ENCODE assay signal across 8 cellular contexts in the genomic region with DNA sequence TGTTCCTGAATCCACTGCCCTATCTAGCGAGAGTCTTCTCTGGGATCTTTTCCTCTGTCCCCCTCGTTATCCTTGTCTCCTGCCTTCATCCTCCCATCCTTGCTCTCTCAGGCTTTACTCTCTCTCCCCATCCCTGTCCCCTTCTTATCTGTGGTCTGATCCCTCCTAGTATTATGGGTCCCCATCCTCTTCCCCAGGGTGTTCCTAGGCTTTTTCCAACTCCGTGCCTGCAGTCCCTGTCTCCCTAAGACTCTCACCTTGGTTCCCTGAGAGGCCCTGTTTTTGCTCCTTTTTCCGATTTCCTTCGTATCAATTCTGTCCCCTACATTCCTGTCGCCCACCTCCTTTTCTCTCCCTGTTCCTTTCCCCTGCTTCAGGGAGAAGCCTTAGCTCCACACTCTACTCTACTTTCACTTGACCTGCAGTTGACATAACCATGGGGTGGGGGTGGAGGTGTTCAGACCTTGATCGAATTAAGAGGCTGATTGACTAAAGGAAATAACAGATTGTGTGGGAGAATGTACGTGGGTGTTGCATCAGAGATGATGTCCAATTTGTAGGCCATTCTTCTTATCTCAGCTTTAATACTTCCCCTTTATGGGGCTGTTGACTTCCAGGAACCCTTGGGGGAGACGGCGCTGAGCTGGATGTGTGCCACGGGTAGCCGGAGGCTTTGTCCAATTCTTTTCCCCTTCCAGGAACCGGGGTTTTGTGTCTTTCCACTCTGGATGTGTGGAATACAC. TPM values are rescaled to one million over a fixed set of nuclear protein-coding genes. Genes with fewer than 3 reads are reported as not detected.
DNase-seq lines count a peak whose midpoint lies in the region; ATAC-seq and TF ChIP-seq lines count a peak whose summit lies in the region.

No MANE protein-coding gene starts in this region.

- H3K27ac Mint-ChIP-seq in CD4-positive, alpha-beta memory T cell, result peak overlapping the region; percentile 86 to 99 (median 92)

- peaks cover 41 to 60% (median 51%) of the 10 kb centered on the region in 4 donors for H3K4me1 Mint-ChIP-seq in CD4-positive, alpha-beta memory T cell

- CTCF ChIA-PET in CD4-positive, alpha-beta memory T cell (lab: Charles Lee; ENCODE audit: partially characterized antibody), result interaction anchor here (0.6 to 9.9 kb wide), 16 partner anchors 9 to 394 kb away, joined by 3 to 243 read pairs (median 6); partner anchors contain the start of genes ARMC12, DEF6, FANCE and RPL10A

- intact Hi-C loops in CD4-positive, alpha-beta memory T cell (cut with micrococcal nuclease), result loop anchor here (2.0 to 5.0 kb wide), 2 partner anchors 209 to 394 kb away; partner anchors contain the start of gene ARMC12
- intact Hi-C loops in left lung (cut with DNase I), result loop anchor here in 1 of 2 donors (2.0 kb wide), 1 partner anchor 108 kb away; no protein-coding TSS in a partner anchor

- peaks cover 9 to 36% of the 10 kb centered on the region in 2 donors for H3K36me3 Mint-ChIP-seq in CD4-positive, alpha-beta memory T cell

- peak overlapping the region; percentile 87 to 99 (median 96) for H3K4me3 Mint-ChIP-seq in CD4-positive, alpha-beta memory T cell

- peaks cover 6% of the 10 kb centered on the region for H3K36me3 ChIP-seq in CD4-positive, alpha-beta memory T cell (ENCODE audit: insufficient read depth, low read length)
- peaks cover 16% of the 10 kb centered on the region for H3K36me3 ChIP-seq in brain microvascular endothelial cell (replicated peaks)
- peaks cover 0 to 25% of the 10 kb centered on the region in 2 donors for H3K36me3 ChIP-seq in left lung

- peak in 4 of 5 donors; percentile 12 to 29 (median 24) for DNase-seq in CD4-positive, alpha-beta memory T cell
- peak; percentile 70 for DNase-seq in NCI-H82 (lab: John Stamatoyannopoulos, UW)
- no peak for DNase-seq in brain microvascular endothelial cell
- DNase-seq in left lung, result peak; percentile 76 to 86
- peak in 16 of 49 donors; percentile 6 to 55 (median 27) for DNase-seq in substantia nigra (lab: John Stamatoyannopoulos, UW)
- no peak for DNase-seq in DMS53 (lab: John Stamatoyannopoulos, UW)
- no peak for DNase-seq in NCI-H1092 treated with DMSO at 0.1 percent for 48 hours (lab: John Stamatoyannopoulos, UW)

- H3K27me3 ChIP-seq in CD4-positive, alpha-beta memory T cell (ENCODE audit: insufficient read depth, low read length), result no peaks in the 10 kb centered on the region
- no peaks in the 10 kb centered on the region for H3K27me3 ChIP-seq in brain microvascular endothelial cell (replicated peaks)
- H3K27me3 ChIP-seq in left lung, result no peaks in the 10 kb centered on the region

- H3K9me3 ChIP-seq in CD4-positive, alpha-beta memory T cell (ENCODE audit: control insufficient read depth in 1 of 2, low read length in 2 of 2), result no peaks in the 10 kb centered on the region
- no peaks in the 10 kb centered on the region for H3K9me3 ChIP-seq in left lung

- peaks cover 60% of the 10 kb centered on the region for H3K4me1 ChIP-seq in CD4-positive, alpha-beta memory T cell (ENCODE audit: insufficient read depth, low read length)
- peaks cover 4 to 45% of the 10 kb centered on the region in 2 donors for H3K4me1 ChIP-seq in left lung

- H3K27me3 Mint-ChIP-seq in CD4-positive, alpha-beta memory T cell, result no peaks in the 10 kb centered on the region

- no peaks in the 10 kb centered on the region for H3K9me3 Mint-ChIP-seq in CD4-positive, alpha-beta memory T cell

- peak overlapping the region; percentile 86 for H3K27ac ChIP-seq in CD4-positive, alpha-beta memory T cell (ENCODE audit: low read depth, low read length)
- H3K27ac ChIP-seq in brain microvascular endothelial cell (peak overlapping the region; percentile 81), left lung (peak overlapping the region; percentile 87 to 91), substantia nigra (ENCODE audit: low read depth, low read length, poor library complexity, severe bottlenecking) (peak overlapping the region; percentile 78)

- no peak for TF ChIP-seq CTCF in brain microvascular endothelial cell (IDR thresholded peaks at IDR 0.05; ENCODE audit: low read depth, low read length, missing control alignments)
- no peak for TF ChIP-seq CTCF in left lung (IDR thresholded peaks at IDR 0.05)

- in situ Hi-C loops in brain microvascular endothelial cell (cut with HindIII; ENCODE audit: low pct_ligation_motif_present, low sequenced_read_pairs), result no loop called here

- ATAC-seq in left lung (peak; percentile 3), HG02938 (IDR thresholded peaks at IDR 0.05; ENCODE audit: unreplicated experiment) (no peak)

- POLR2A ChIA-PET in CD4-positive, alpha-beta memory T cell (lab: Charles Lee; ENCODE audit: partially characterized antibody), result interaction anchor here (0.6 to 4.4 kb wide), 13 partner anchors 11 to 129 kb away, joined by 3 to 58 read pairs (median 4); partner anchors contain the start of genes DEF6, FANCE and RPL10A

- H3K4me3 ChIP-seq in CD4-positive, alpha-beta memory T cell (ENCODE audit: low read length in 2 of 2), result peak overlapping the region; percentile 50 to 97
- H3K4me3 ChIP-seq in brain microvascular endothelial cell (ENCODE audit: low read depth, low read length) (peak overlapping the region; percentile 80), left lung (peak overlapping the region; percentile 97 to 98)

RNA-seq across cellular contexts. Expression of gene PPARD, which starts 0.9 kb away (rescaled TPM):
- total RNA-seq in CD4-positive, alpha-beta memory T cell, result 10 to 100 TPM; 37.2 to 38.7 TPM
- 10 to 100 TPM in 1 of 2 donors, 1 to 10 TPM in 1; 2.6 to 10.7 TPM for polyA plus RNA-seq in CD4-positive, alpha-beta memory T cell
- total RNA-seq in left lung, result 10 to 100 TPM; 23.5 to 28.4 TPM

RNA-seq across cellular contexts. Expression of gene DEF6, which starts 45.6 kb away (rescaled TPM):
- 100 to 1,000 TPM; 231 to 236 TPM for total RNA-seq in CD4-positive, alpha-beta memory T cell
- 100 to 1,000 TPM in 1 of 2 donors, 10 to 100 TPM in 1; 77.3 to 171 TPM for polyA plus RNA-seq in CD4-positive, alpha-beta memory T cell
- total RNA-seq in left lung, result 10 to 100 TPM in 1 of 2 donors, 1 to 10 TPM in 1; 9.9 to 21.9 TPM

Comparison
In these comparisons a context has a peak if more than half of its experiments do, and no peak if none do; other contexts are left out.
1. DNase-seq: peak in CD4-positive, alpha-beta memory T cell (4 of 5), NCI-H82 (single experiment) and left lung (2 of 2); none in brain microvascular endothelial cell (single experiment), DMS53 (single experiment) and NCI-H1092 treated with DMSO at 0.1 percent for 48 hours (single experiment).
2. RNA of gene DEF6, which starts 45.6 kb away (total RNA-seq): 231 to 236 TPM in CD4-positive, alpha-beta memory T cell; 9.9 to 21.9 TPM in left lung; every median in the first group is over 10 times any median in the second.
3. Peak in every context shown above with its lines, with median percentiles within 50 percentile points of each other: H3K27ac ChIP-seq and H3K4me3 ChIP-seq.